22 cellular contexts compared by ENCODE assay signal in genomic region chr7:28547115-28547514, GRCh38.
"Had no signal": no experiment of that assay in that cellular context is flagged by ENCODE, and none has a peak within 500 bp of the region (broad histone marks: within the 10 kb centered on the region; RNA-seq: fewer than 3 reads in every experiment).

No MANE protein-coding gene starts in this region.

- H3K4me3 Mint-ChIP-seq: naive thymus-derived CD8-positive, alpha-beta T cell; natural killer cell; natural killer cell treated with Interleukin-12 subunit alpha and Interleukin-12 subunit beta and Interleukin-15 and Interleukin-18, amount 100 ng/mL, for 72 hours; nephron; nephron progenitor cell; neural crest cell; neural progenitor cell had no signal

- H3K27ac Mint-ChIP-seq: naive thymus-derived CD8-positive, alpha-beta T cell; natural killer cell; natural killer cell treated with Interleukin-12 subunit alpha and Interleukin-12 subunit beta and Interleukin-15 and Interleukin-18, amount 100 ng/mL, for 72 hours; nephron; nephron progenitor cell; neural progenitor cell; progenitor cell of endocrine pancreas had no signal

- H3K9me3 ChIP-seq: neutrophil, ovary, pancreas, prostate gland, right lobe of liver, sigmoid colon had no signal

- ATAC-seq: naive thymus-derived CD8-positive, alpha-beta T cell; natural killer cell; natural killer cell treated with Interleukin-12 subunit alpha and Interleukin-12 subunit beta and Interleukin-15 and Interleukin-18, amount 100 ng/mL, for 72 hours; pancreas; psoas muscle; right cardiac atrium; right lobe of liver; sciatic nerve had no signal

- H3K27ac ChIP-seq: neural progenitor cell, neutrophil, ovary, pancreas, parathyroid adenoma, prostate gland, psoas muscle, right atrium auricular region, right lobe of liver, sigmoid colon, skin epidermis, spleen had no signal

- H3K4me1 Mint-ChIP-seq: natural killer cell had no signal

- H3K4me1 ChIP-seq: pancreas, parathyroid adenoma, prostate gland, psoas muscle, right atrium auricular region, right lobe of liver, spleen had no signal

- H3K4me3 ChIP-seq: neural progenitor cell, ovary, pancreas, prostate gland, psoas muscle, right atrium auricular region, right lobe of liver, sigmoid colon, skin epidermis, smooth muscle cell, spleen had no signal

- H3K36me3 ChIP-seq: neural progenitor cell, neutrophil, ovary, pancreas, prostate gland, right atrium auricular region, right lobe of liver, sigmoid colon, spleen had no signal

- H3K36me3 Mint-ChIP-seq: natural killer cell treated with Interleukin-12 subunit alpha and Interleukin-12 subunit beta and Interleukin-15 and Interleukin-18, amount 100 ng/mL, for 72 hours; neural progenitor cell had no signal
